Comparison of ENCODE assay signal across 8 cellular contexts in the genomic region with DNA sequence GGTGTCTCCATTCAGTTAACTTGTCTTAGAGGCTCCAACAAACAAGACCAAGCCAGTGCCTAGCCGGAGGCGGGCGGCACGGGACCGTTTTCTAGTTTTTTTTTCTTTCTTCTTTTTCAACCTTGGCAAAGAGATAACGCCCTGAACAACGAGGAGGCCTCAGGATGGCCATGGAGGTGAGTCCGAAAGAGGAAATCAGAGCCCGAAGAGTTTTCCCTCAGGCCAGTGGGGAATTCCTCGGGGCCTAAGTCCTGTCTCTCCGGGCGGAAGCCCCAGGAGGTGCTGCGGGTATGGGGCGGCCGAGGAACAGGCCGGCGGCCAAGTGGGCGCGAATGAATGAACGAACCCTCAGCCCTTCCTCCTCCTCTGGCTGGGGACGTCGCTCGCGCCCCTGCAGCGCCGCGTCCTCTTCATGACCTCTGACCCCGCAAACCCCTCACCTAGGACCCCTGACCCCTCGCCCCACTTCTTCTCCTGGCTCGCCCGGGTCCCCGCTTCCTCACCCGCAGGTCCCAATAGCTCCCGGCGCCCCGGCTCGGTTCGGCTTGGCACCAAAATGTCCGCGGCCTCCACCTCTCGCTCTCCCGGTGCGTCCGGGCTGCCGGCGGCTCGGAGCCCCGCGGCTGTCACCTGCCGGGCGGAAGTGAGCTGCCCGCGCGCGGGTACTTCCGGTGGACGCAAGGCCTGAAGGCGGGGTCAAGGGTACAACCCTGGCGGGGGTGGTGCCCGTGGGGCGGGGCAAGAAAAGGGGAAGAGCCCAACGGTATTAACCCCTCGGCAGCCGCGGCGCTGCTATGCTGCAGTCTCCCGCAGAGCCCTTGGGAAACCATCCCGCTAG. TPM values are rescaled to one million over a fixed set of nuclear protein-coding genes. Genes with fewer than 3 reads are reported as not detected.
DNase-seq lines count a peak whose midpoint lies in the region; TF ChIP-seq lines count a peak whose summit lies in the region.

A gene (minus strand): TSS at position 650 of the 838 bp plus-strand sequence. CDS start 21,327 bp downstream, outside the sequence.

- H3K9me3 ChIP-seq in H9 (ENCODE audit: control insufficient read depth, low read depth, low read length) (no peaks in the 10 kb centered on the region), MM.1S (replicated peaks; ENCODE audit: insufficient read depth, low read length) (no peaks in the 10 kb centered on the region)

- no peaks in the 10 kb centered on the region for H3K79me1 ChIP-seq in H9 (ENCODE audit: insufficient read depth, low read depth, low read length, poor library complexity, severe bottlenecking)

- peaks cover 2% of the 10 kb centered on the region for H3K79me2 ChIP-seq in H9 (ENCODE audit: insufficient read depth, low read length)
- peaks cover 54% of the 10 kb centered on the region for H3K79me2 ChIP-seq in MM.1S (ENCODE audit: low read length)

- WGBS in H9 (ENCODE audit: extremely low coverage, insufficient read length, low lambda C conversion rate) = no CpG with 5 or more reads among the region's 68 CpGs

- peak within 1 kb of the TSS; percentile 74 for H3K4me2 ChIP-seq in H9 (ENCODE audit: insufficient read depth, insufficient read length, low read length)
- H3K4me2 ChIP-seq in MM.1S (ENCODE audit: low read depth, low read length) = peak within 1 kb of the TSS; percentile 65

- H3K4ac ChIP-seq in H9 (ENCODE audit: low read depth, low read length) = no peak within 1 kb of the TSS

- H2AFZ ChIP-seq in H9 (ENCODE audit: low read length) (no peak within 1 kb of the TSS), MM.1S (ENCODE audit: low read length) (peak within 1 kb of the TSS; percentile 99)

- H2BK5ac ChIP-seq in H9 (ENCODE audit: insufficient read length, low read length) = no peak within 1 kb of the TSS

- H3K9ac ChIP-seq in H9 (ENCODE audit: extremely low read depth, insufficient read length, low read length) (peak within 1 kb of the TSS; percentile 39), MM.1S (ENCODE audit: low read length) (peak within 1 kb of the TSS; percentile 93)

- no peak within 1 kb of the TSS for H2BK15ac ChIP-seq in H9 (ENCODE audit: low read depth, low read length)

- H3K4me3 ChIP-seq in MM.1S (ENCODE audit: low read length) (peak within 1 kb of the TSS; percentile 92), fibroblast of the aortic adventitia (ENCODE audit: low read depth, low read length) (peak within 1 kb of the TSS; percentile 83)

- H3K36me3 Mint-ChIP-seq in H9 (ENCODE audit: insufficient read depth in 1 of 3, low read depth in 3 of 3) = peaks cover 0 to 5% (median 2%) of the 10 kb centered on the region in 3 experiments; a peak in 4 of 7 replicates
- peaks cover 5% of the 10 kb centered on the region for H3K36me3 Mint-ChIP-seq in nephron (ENCODE audit: low read depth)
- H3K36me3 Mint-ChIP-seq in stimulated activated naive CD8-positive, alpha-beta T cell treated with anti-CD3 and anti-CD28 coated beads, Interleukin-15, Interleukin-2, amounts not matched to agents 100 ng/mL and 50 ng/mL, for 24 hours (ENCODE audit: low read depth) = peaks cover 16% of the 10 kb centered on the region

- H4K20me1 ChIP-seq in H9 (ENCODE audit: control insufficient read depth, insufficient read depth, insufficient read length) (no peaks in the 10 kb centered on the region), MM.1S (ENCODE audit: insufficient read depth, low read length) (0 out of 2 replicates have a peak, but pooled peaks cover 3% of the 10 kb centered on the region)

- H3K18ac ChIP-seq in H9 (ENCODE audit: insufficient read length, low read depth, low read length) = no peak within 1 kb of the TSS

- no peak within 1 kb of the TSS for H3K56ac ChIP-seq in H9 (ENCODE audit: insufficient read length, low read depth, low read length)

- no peak within 1 kb of the TSS for H3T11ph ChIP-seq in H9 (ENCODE audit: low read length)

- H3K27ac ChIP-seq in H9 (ENCODE audit: insufficient read length, low read depth, low read length) (no peak within 1 kb of the TSS), MM.1S (ENCODE audit: low read length) (peak within 1 kb of the TSS; percentile 49)

- H2AK5ac ChIP-seq in H9 (ENCODE audit: insufficient read length, low read length) = no peak within 1 kb of the TSS

- H3K27me3 ChIP-seq in H9 (ENCODE audit: insufficient read depth, low read length) = no peaks in the 10 kb centered on the region
- H3K27me3 ChIP-seq in MM.1S (replicated peaks; ENCODE audit: insufficient read depth, low read length) = no peaks in the 10 kb centered on the region

- TF ChIP-seq CTCF in H9 (conservative IDR thresholded peaks at IDR 0.05) (no peak), MM.1S (IDR thresholded peaks at IDR 0.05; ENCODE audit: low read length) (no peak), fibroblast of the aortic adventitia (IDR thresholded peaks at IDR 0.05; ENCODE audit: insufficient read depth, low read length) (no peak), nephron (IDR thresholded peaks at IDR 0.05; ENCODE audit: unreplicated experiment in 3 of 3) (no peak)

- no peaks in the 10 kb centered on the region for H3K36me3 ChIP-seq in MM.1S (replicated peaks; ENCODE audit: insufficient read depth, low read length)

- H3K4me1 ChIP-seq in H9 (ENCODE audit: insufficient read depth, low read length) (no peaks in the 10 kb centered on the region), MM.1S (ENCODE audit: low read length) (peaks cover 24% of the 10 kb centered on the region)

- peak within 1 kb of the TSS; percentile 90 to 94 for H3K4me3 Mint-ChIP-seq in H9
- peak within 1 kb of the TSS; percentile 89 to 93 (median 93) for H3K4me3 Mint-ChIP-seq in nephron
- peak within 1 kb of the TSS; percentile 93 for H3K4me3 Mint-ChIP-seq in stimulated activated naive CD8-positive, alpha-beta T cell treated with anti-CD3 and anti-CD28 coated beads, Interleukin-15, Interleukin-2, amounts not matched to agents 100 ng/mL and 50 ng/mL, for 24 hours

- no peak within 1 kb of the TSS for H2BK120ac ChIP-seq in H9 (ENCODE audit: low read depth, low read length, poor library complexity, severe bottlenecking)

- H3K23ac ChIP-seq in H9 (ENCODE audit: insufficient read length, low read depth, low read length) = no peak within 1 kb of the TSS

- H3K9me2 ChIP-seq in MM.1S (replicated peaks; ENCODE audit: insufficient read depth, low read length) = no peaks in the 10 kb centered on the region

- no peaks in the 10 kb centered on the region for H3K9me3 Mint-ChIP-seq in H9
- H3K9me3 Mint-ChIP-seq in nephron = no peaks in the 10 kb centered on the region
- H3K9me3 Mint-ChIP-seq in stimulated activated naive CD8-positive, alpha-beta T cell treated with anti-CD3 and anti-CD28 coated beads, Interleukin-15, Interleukin-2, amounts not matched to agents 100 ng/mL and 50 ng/mL, for 24 hours = no peaks in the 10 kb centered on the region

- H3K27me3 Mint-ChIP-seq in H9 (ENCODE audit: low read depth) = no peaks in the 10 kb centered on the region
- H3K27me3 Mint-ChIP-seq in nephron (ENCODE audit: low read depth) = no peaks in the 10 kb centered on the region
- H3K27me3 Mint-ChIP-seq in stimulated activated naive CD8-positive, alpha-beta T cell treated with anti-CD3 and anti-CD28 coated beads, Interleukin-15, Interleukin-2, amounts not matched to agents 100 ng/mL and 50 ng/mL, for 24 hours = no peaks in the 10 kb centered on the region

- no peak within 1 kb of the TSS for H2BK12ac ChIP-seq in H9 (ENCODE audit: insufficient read length, low read depth, low read length)

- H3F3A ChIP-seq in MM.1S (ENCODE audit: insufficient read depth, low read length) = peaks cover 19% of the 10 kb centered on the region

- H4K5ac ChIP-seq in H9 (ENCODE audit: insufficient read length, low read depth, low read length) = no peak within 1 kb of the TSS

- H3K27ac Mint-ChIP-seq in H9 = peak within 1 kb of the TSS in 2 of 3 experiments; percentile 60 to 90; a peak in 4 of 7 replicates
- peak within 1 kb of the TSS; percentile 86 to 93 (median 87) for H3K27ac Mint-ChIP-seq in nephron
- H3K27ac Mint-ChIP-seq in stimulated activated naive CD8-positive, alpha-beta T cell treated with anti-CD3 and anti-CD28 coated beads, Interleukin-15, Interleukin-2, amounts not matched to agents 100 ng/mL and 50 ng/mL, for 24 hours = peak within 1 kb of the TSS; percentile 90

- peaks cover 7% of the 10 kb centered on the region for H3K23me2 ChIP-seq in H9 (ENCODE audit: insufficient read length, low read depth, low read length, poor library complexity, severe bottlenecking)

- no peak within 1 kb of the TSS for H4K91ac ChIP-seq in H9 (ENCODE audit: insufficient read length, low read depth, low read length)

- H3K4me1 Mint-ChIP-seq in H9 (peaks cover 9 to 11% of the 10 kb centered on the region in 2 experiments), nephron (peaks cover 11% of the 10 kb centered on the region)
- H3K4me1 Mint-ChIP-seq in stimulated activated naive CD8-positive, alpha-beta T cell treated with anti-CD3 and anti-CD28 coated beads, Interleukin-15, Interleukin-2, amounts not matched to agents 100 ng/mL and 50 ng/mL, for 24 hours (ENCODE audit: low read depth) = peaks cover 48% of the 10 kb centered on the region

- H2BK20ac ChIP-seq in H9 (ENCODE audit: low read depth, low read length, poor library complexity, severe bottlenecking) = no peak within 1 kb of the TSS

- no peak within 1 kb of the TSS for H4K8ac ChIP-seq in H9 (replicated peaks; ENCODE audit: insufficient read length, low read depth, low read length)

- H3K14ac ChIP-seq in H9 (ENCODE audit: insufficient read depth, low read length) = peak within 1 kb of the TSS; percentile 18; the same call in 1 of the 2 replicates

- DNase-seq in ELF-1 (ENCODE audit: low read depth, low spot score) (peak; percentile 92), H9 (peak; percentile 96), MM.1S (peak; percentile 98), SHP77 treated with DMSO at 0.1 percent for 48 hours (lab: John Stamatoyannopoulos, UW) (peak; percentile 88), fibroblast of the aortic adventitia (ENCODE audit: low read depth) (peak; percentile 79)
- DNase-seq in activated effector memory CD4-positive, alpha-beta T cell treated with anti-CD3 and anti-CD28 coated beads, Interleukin-2, amount 50 U/mL, for 16 hours = peak; percentile 98

RNA-seq across cellular contexts. Expression of the gene that starts here (rescaled TPM):
- total RNA-seq in H9 (2021) (64.0 and 67.4 TPM in 2 replicates), fibroblast of the aortic adventitia (ENCODE audit: low replicate concordance) (19.0 and 46.3 TPM in 2 replicates)
